Comparison of ENCODE assay signal across 35 cellular contexts in the genomic region with DNA sequence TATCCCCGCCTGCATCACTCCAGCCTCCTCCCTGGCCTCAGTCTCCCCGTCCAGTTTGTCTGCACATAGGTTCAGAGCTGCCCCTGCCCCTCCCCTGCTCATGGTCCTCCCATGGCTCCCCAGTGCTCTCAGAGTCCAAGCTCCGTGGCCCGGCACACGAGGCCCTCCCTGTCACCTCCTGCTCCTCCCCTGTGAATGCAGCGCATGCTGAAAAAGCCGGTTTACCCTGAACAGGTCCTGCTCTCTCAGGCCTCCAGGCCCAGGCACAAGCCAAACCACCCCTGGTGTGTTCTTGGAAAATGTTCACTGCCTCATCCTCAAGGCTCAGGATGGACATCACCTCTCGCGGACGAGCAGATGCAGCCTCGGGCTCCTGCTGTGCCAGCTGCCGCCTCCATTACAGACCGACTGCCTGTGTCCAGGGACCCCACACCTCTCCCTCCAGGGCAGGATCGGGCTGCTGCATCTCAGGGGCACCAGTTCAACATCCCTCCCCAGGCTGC. TPM values are rescaled to one million over a fixed set of nuclear protein-coding genes. Genes with fewer than 3 reads are reported as not detected.
"Had no signal": no experiment of that assay in that cellular context is flagged by ENCODE, and none has a peak within 500 bp of the region (broad histone marks: within the 10 kb centered on the region; RNA-seq: fewer than 3 reads in every experiment).

No MANE protein-coding gene starts in this region.

- H3K27ac Mint-ChIP-seq: activated CD4-positive, alpha-beta memory T cell treated with anti-CD3 and anti-CD28 coated beads, Interleukin-2, amount 10 ng/mL, durations not matched to agents 7 days and 5 days; activated CD8-positive, alpha-beta memory T cell treated with anti-CD3 and anti-CD28 coated beads, Interleukin-2, amount 10 ng/mL, durations not matched to agents 7 days and 5 days; activated naive CD4-positive, alpha-beta T cell treated with anti-CD3 and anti-CD28 coated beads, Interleukin-2, amount 10 ng/mL, durations not matched to agents 7 days and 5 days; activated naive CD8-positive, alpha-beta T cell; T-helper 1 cell treated with Interleukin-12 subunit alpha and Interleukin-12 subunit beta and Interleukin-4 antibody, amounts not matched to agents 30 μg/mL and 1 μg/mL, for 36 hours had no signal

- H3K27me3 Mint-ChIP-seq: activated CD4-positive, alpha-beta memory T cell treated with anti-CD3 and anti-CD28 coated beads, Interleukin-2, amount 10 ng/mL, durations not matched to agents 7 days and 5 days; activated CD8-positive, alpha-beta memory T cell treated with anti-CD3 and anti-CD28 coated beads, Interleukin-2, amount 10 ng/mL, durations not matched to agents 7 days and 5 days; activated naive CD4-positive, alpha-beta T cell treated with anti-CD3 and anti-CD28 coated beads, Interleukin-2, amount 10 ng/mL, durations not matched to agents 7 days and 5 days; activated naive CD8-positive, alpha-beta T cell had no signal

- H3K36me3 Mint-ChIP-seq: activated CD8-positive, alpha-beta memory T cell treated with anti-CD3 and anti-CD28 coated beads, Interleukin-2, amount 10 ng/mL, durations not matched to agents 7 days and 5 days; activated naive CD8-positive, alpha-beta T cell had no signal

- H3K27ac ChIP-seq: ascending aorta, body of pancreas, breast epithelium, SJSA1, WERI-Rb-1 had no signal

- DNase-seq: activated CD4-positive, alpha-beta memory T cell treated with anti-CD3 and anti-CD28 coated beads, Interleukin-2, amount 10 ng/mL, durations not matched to agents 7 days and 5 days; activated CD4-positive, alpha-beta T cell treated with anti-CD3 and anti-CD28 coated beads for 1 hour; activated CD4-positive, alpha-beta T cell treated with anti-CD3 and anti-CD28 coated beads for 48 hours; activated CD4-positive, CD25-positive, alpha-beta regulatory T cell; activated CD8-positive, alpha-beta memory T cell treated with anti-CD3 and anti-CD28 coated beads for 24 hours; activated CD8-positive, alpha-beta memory T cell treated with anti-CD3 and anti-CD28 coated beads, Interleukin-2, amount 10 ng/mL, durations not matched to agents 7 days and 5 days; activated CD8-positive, alpha-beta memory T cell treated with anti-CD3 and anti-CD28 coated beads, Interleukin-2, amount 50 U/mL, for 48 hours; activated effector memory CD4-positive, alpha-beta T cell treated with Interleukin-2 at 50 U/mL for 16 hours; activated naive CD4-positive, alpha-beta T cell treated with anti-CD3 and anti-CD28 coated beads, Interleukin-2, amount 10 ng/mL, durations not matched to agents 7 days and 5 days; activated T-cell treated with anti-CD3 and anti-CD28 coated beads, Interleukin-2, amount 50 U/mL, for 48 hours; amygdala; body of pancreas; cerebellar nuclear complex; NCI-H1105; NCI-H1436; NCI-H187; NCI-H2029 treated with DMSO at 0.1 percent for 48 hours; NCI-H2107; NCI-H2171; NCI-H510A; NCI-H526; NCI-H774; SHP77 treated with DMSO at 0.1 percent for 48 hours; SK-N-SH had no signal

- H3K4me3 Mint-ChIP-seq: activated CD4-positive, alpha-beta memory T cell treated with anti-CD3 and anti-CD28 coated beads, Interleukin-2, amount 10 ng/mL, durations not matched to agents 7 days and 5 days; activated CD8-positive, alpha-beta memory T cell treated with anti-CD3 and anti-CD28 coated beads, Interleukin-2, amount 10 ng/mL, durations not matched to agents 7 days and 5 days; activated naive CD4-positive, alpha-beta T cell treated with anti-CD3 and anti-CD28 coated beads, Interleukin-2, amount 10 ng/mL, durations not matched to agents 7 days and 5 days; activated naive CD8-positive, alpha-beta T cell; T-helper 1 cell treated with Interleukin-12 subunit alpha and Interleukin-12 subunit beta and Interleukin-4 antibody, amounts not matched to agents 30 μg/mL and 1 μg/mL, for 36 hours had no signal

- ATAC-seq: activated CD8-positive, alpha-beta memory T cell treated with anti-CD3 and anti-CD28 coated beads, Interleukin-2, amount 10 ng/mL, durations not matched to agents 7 days and 5 days; body of pancreas; Panc1 had no signal

- H3K9me3 Mint-ChIP-seq: activated CD4-positive, alpha-beta memory T cell treated with anti-CD3 and anti-CD28 coated beads, Interleukin-2, amount 10 ng/mL, durations not matched to agents 7 days and 5 days; activated naive CD4-positive, alpha-beta T cell treated with anti-CD3 and anti-CD28 coated beads, Interleukin-2, amount 10 ng/mL, durations not matched to agents 7 days and 5 days; T-helper 1 cell treated with Interleukin-12 subunit alpha and Interleukin-12 subunit beta and Interleukin-4 antibody, amounts not matched to agents 30 μg/mL and 1 μg/mL, for 36 hours had no signal

RNA-seq across cellular contexts. Expression of a gene that starts 25.9 kb away (rescaled TPM):
- total RNA-seq: activated CD8-positive, alpha-beta memory T cell treated with anti-CD3 and anti-CD28 coated beads, Interleukin-2, amount 10 ng/mL, durations not matched to agents 7 days and 5 days; ascending aorta; breast epithelium; cardiac septum; K562; MCF 10A; RPMI7951; SJSA1 had no signal
